In the genomic region with DNA sequence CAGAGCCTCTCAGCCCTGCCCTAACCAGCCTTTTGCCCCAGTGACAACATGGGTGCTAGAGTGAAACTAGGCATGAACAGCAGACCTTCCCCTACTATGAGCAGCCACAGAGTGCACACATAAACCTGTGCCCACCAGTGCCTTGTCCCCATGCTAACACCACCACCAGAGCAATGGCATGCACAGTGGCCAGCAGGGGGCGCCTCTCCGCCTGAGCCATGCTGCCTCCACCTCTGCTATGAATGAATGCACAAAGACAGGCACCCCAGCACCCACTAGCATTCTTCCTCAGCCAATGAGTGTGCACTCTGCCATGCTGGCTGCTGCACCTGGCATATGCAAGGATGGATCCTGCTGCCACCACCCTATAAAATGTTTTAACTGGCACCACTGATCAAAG, we compare ENCODE assay signal across 9 cellular contexts.
A peak's percentile ranks its signal among the peaks of the same experiment; 100 is the strongest.
DNase-seq lines count a peak whose midpoint lies in the region; ATAC-seq and TF ChIP-seq lines count a peak whose summit lies in the region.
"Had no signal": no experiment of that assay in that cellular context is flagged by ENCODE, and none has a peak within 500 bp of the region (broad histone marks: within the 10 kb centered on the region; RNA-seq: fewer than 3 reads in every experiment).

No MANE protein-coding gene starts in this region.

- no peak overlapping the region for H3K4me2 ChIP-seq in GM23338

- H3K4me1 ChIP-seq in GM23338 (ENCODE audit: insufficient read depth): no peaks in the 10 kb centered on the region
- no peaks in the 10 kb centered on the region for H3K4me1 ChIP-seq in ascending aorta

- H4K20me1 ChIP-seq in GM23338 (replicated peaks; ENCODE audit: insufficient read depth): no peaks in the 10 kb centered on the region

- ATAC-seq in GM23338 (peak; percentile 84), HG03095 (IDR thresholded peaks at IDR 0.05; ENCODE audit: unreplicated experiment) (no peak), GM18519 (IDR thresholded peaks at IDR 0.05; ENCODE audit: low FRiP score, unreplicated experiment) (no peak)

- intact Hi-C loops in ascending aorta (cut with DNase I): no loop called here

- H3K36me3 ChIP-seq in GM23338 (ENCODE audit: insufficient read depth): no peaks in the 10 kb centered on the region
- no peaks in the 10 kb centered on the region for H3K36me3 ChIP-seq in ascending aorta

- H3K9me3 ChIP-seq in ascending aorta: peaks cover 0 to 14% of the 10 kb centered on the region in 2 donors

- no peaks in the 10 kb centered on the region for H3K4me1 Mint-ChIP-seq in GM23338

- TF ChIP-seq CTCF in AG10803 (conservative IDR thresholded peaks at IDR 0.05; ENCODE audit: low read length) (peak; percentile 33), GM23338 (conservative IDR thresholded peaks at IDR 0.05; ENCODE audit: low read depth in 2 of 2) (peak; percentile 58 to 78), ascending aorta (IDR thresholded peaks at IDR 0.05) (peak in 1 of 3 experiments; percentile 9)

- no peaks in the 10 kb centered on the region for H3K36me3 Mint-ChIP-seq in GM23338 (ENCODE audit: low read depth)

- no peaks in the 10 kb centered on the region for H3K9me2 ChIP-seq in GM23338 (ENCODE audit: insufficient read depth)

- no peaks in the 10 kb centered on the region for H3F3A ChIP-seq in GM23338 (replicated peaks; ENCODE audit: low read depth)

- no peak overlapping the region for H2AFZ ChIP-seq in GM23338

- H3K27me3 ChIP-seq in GM23338 (ENCODE audit: insufficient read depth) (no peaks in the 10 kb centered on the region), ascending aorta (no peaks in the 10 kb centered on the region)

- no peak for DNase-seq in AG10803 (ENCODE audit: low read depth)
- DNase-seq in GM23338 (ENCODE audit: low spot score): peak; percentile 49
- peak; percentile 14 to 16 for DNase-seq in activated CD4-positive, alpha-beta T cell treated with anti-CD3 and anti-CD28 coated beads, Interleukin-2, amount 50 U/mL, for 48 hours
- peak; percentile 21 for DNase-seq in iPS-NIHi11 (ENCODE audit: low spot score)
- no peak for DNase-seq in ascending aorta (ENCODE audit: low spot score in 2 of 2)
- no peak for DNase-seq in SKM-1 treated with dmso at 0.1 percent for 144 hours (lab: John Stamatoyannopoulos, UW; ENCODE audit: unreplicated experiment)
- DNase-seq: small intestine had no signal

- no peaks in the 10 kb centered on the region for H3K79me2 ChIP-seq in GM23338 (replicated peaks; ENCODE audit: insufficient read depth)

- no peak overlapping the region for H3K4me3 ChIP-seq in AG10803 (ENCODE audit: low read length)
- no peak overlapping the region for H3K4me3 ChIP-seq in GM23338
- H3K4me3 ChIP-seq in ascending aorta: no peak overlapping the region

- H3K27me3 Mint-ChIP-seq in GM23338 (ENCODE audit: insufficient read depth, low read depth, poor library complexity): peaks cover 4% of the 10 kb centered on the region

- no peak overlapping the region for H3K27ac ChIP-seq in GM23338 (ENCODE audit: low read depth)
- H3K27ac ChIP-seq in ascending aorta: no peak overlapping the region

- no peak overlapping the region for H3K27ac Mint-ChIP-seq in GM23338

- H3K4me3 Mint-ChIP-seq in GM23338: no peak overlapping the region

- peaks cover 30% of the 10 kb centered on the region; the same call in 2 of the 3 replicates for H3K9me3 Mint-ChIP-seq in GM23338

TF ChIP-seq in GM23338, 12 proteins besides CTCF, POLR2A, EP300 and RAD21:
- TF ChIP-seq STAT1 (IDR thresholded peaks at IDR 0.05; ENCODE audit: unreplicated experiment) (no peak), CREB1 (CRISPR knock-in tag; IDR thresholded peaks at IDR 0.05; ENCODE audit: low read depth) (no peak), EZH2 (IDR thresholded peaks at IDR 0.05; ENCODE audit: low read depth, unreplicated experiment) (no peak), JUNB (IDR thresholded peaks at IDR 0.05; ENCODE audit: unreplicated experiment) (no peak), ZNF114 (CRISPR knock-in tag; IDR thresholded peaks at IDR 0.05) (no peak), POLR2AphosphoS5 (IDR thresholded peaks at IDR 0.05; ENCODE audit: low read depth) (no peak)
- TF ChIP-seq, protein P1, sequence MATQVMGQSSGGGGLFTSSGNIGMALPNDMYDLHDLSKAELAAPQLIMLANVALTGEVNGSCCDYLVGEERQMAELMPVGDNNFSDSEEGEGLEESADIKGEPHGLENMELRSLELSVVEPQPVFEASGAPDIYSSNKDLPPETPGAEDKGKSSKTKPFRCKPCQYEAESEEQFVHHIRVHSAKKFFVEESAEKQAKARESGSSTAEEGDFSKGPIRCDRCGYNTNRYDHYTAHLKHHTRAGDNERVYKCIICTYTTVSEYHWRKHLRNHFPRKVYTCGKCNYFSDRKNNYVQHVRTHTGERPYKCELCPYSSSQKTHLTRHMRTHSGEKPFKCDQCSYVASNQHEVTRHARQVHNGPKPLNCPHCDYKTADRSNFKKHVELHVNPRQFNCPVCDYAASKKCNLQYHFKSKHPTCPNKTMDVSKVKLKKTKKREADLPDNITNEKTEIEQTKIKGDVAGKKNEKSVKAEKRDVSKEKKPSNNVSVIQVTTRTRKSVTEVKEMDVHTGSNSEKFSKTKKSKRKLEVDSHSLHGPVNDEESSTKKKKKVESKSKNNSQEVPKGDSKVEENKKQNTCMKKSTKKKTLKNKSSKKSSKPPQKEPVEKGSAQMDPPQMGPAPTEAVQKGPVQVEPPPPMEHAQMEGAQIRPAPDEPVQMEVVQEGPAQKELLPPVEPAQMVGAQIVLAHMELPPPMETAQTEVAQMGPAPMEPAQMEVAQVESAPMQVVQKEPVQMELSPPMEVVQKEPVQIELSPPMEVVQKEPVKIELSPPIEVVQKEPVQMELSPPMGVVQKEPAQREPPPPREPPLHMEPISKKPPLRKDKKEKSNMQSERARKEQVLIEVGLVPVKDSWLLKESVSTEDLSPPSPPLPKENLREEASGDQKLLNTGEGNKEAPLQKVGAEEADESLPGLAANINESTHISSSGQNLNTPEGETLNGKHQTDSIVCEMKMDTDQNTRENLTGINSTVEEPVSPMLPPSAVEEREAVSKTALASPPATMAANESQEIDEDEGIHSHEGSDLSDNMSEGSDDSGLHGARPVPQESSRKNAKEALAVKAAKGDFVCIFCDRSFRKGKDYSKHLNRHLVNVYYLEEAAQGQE (IDR thresholded peaks at IDR 0.05; ENCODE audit: unreplicated experiment): no peak
- TF ChIP-seq, protein P2, sequence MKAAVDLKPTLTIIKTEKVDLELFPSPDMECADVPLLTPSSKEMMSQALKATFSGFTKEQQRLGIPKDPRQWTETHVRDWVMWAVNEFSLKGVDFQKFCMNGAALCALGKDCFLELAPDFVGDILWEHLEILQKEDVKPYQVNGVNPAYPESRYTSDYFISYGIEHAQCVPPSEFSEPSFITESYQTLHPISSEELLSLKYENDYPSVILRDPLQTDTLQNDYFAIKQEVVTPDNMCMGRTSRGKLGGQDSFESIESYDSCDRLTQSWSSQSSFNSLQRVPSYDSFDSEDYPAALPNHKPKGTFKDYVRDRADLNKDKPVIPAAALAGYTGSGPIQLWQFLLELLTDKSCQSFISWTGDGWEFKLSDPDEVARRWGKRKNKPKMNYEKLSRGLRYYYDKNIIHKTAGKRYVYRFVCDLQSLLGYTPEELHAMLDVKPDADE (IDR thresholded peaks at IDR 0.05): no peak

Comparison
In these comparisons a context has a peak if more than half of its experiments do, and no peak if none do; other contexts are left out.
1. DNase-seq: peak in GM23338 (single experiment), activated CD4-positive, alpha-beta T cell treated with anti-CD3 and anti-CD28 coated beads, Interleukin-2, amount 50 U/mL, for 48 hours (2 of 2) and iPS-NIHi11 (single experiment); none in AG10803 (single experiment), ascending aorta (0 of 2) and SKM-1 treated with dmso at 0.1 percent for 144 hours (single experiment).